In genomic region chr1:1373493-1374067, GRCh38 we compare ENCODE assay signal across 9 cellular contexts. TPM values are rescaled to one million over a fixed set of nuclear protein-coding genes. Genes with fewer than 3 reads are reported as not detected.
DNase-seq lines count a peak whose midpoint lies in the region; ATAC-seq and TF ChIP-seq lines count a peak whose summit lies in the region.
"Had no signal": no experiment of that assay in that cellular context is flagged by ENCODE, and none has a peak within 500 bp of the region (broad histone marks: within the 10 kb centered on the region; RNA-seq: fewer than 3 reads in every experiment).

No MANE protein-coding gene starts in this region.

- H3K4me3 ChIP-seq in mammary epithelial cell (replicated peaks in 1 of 3; ENCODE audit: insufficient read depth in 1 of 3, low read depth in 2 of 3, low read length in 3 of 3) (peak overlapping the region; percentile 88 to 95 (median 92)), vagina (peak overlapping the region; percentile 93 to 99)

- H3K9ac ChIP-seq in mammary epithelial cell (ENCODE audit: insufficient read depth, low read length), result peak overlapping the region; percentile 66

- BruUV-seq in mammary epithelial cell (replicated peaks; lab: Mats Ljungman, UMichigan), result no TSS peak

- in situ Hi-C loops in mammary epithelial cell (cut with MboI; ENCODE audit: low sequenced_read_pairs in 2 of 2), result no loop called here

- peak overlapping the region; percentile 99 for H3K4me2 ChIP-seq in mammary epithelial cell (ENCODE audit: insufficient read depth, low read depth, low read length)

- peak overlapping the region; percentile 78 for H3K27ac Mint-ChIP-seq in stimulated activated naive CD8-positive, alpha-beta T cell treated with anti-CD3 and anti-CD28 coated beads, Interleukin-15, Interleukin-2, amounts not matched to agents 100 ng/mL and 50 ng/mL, for 24 hours
- no peak overlapping the region for H3K27ac Mint-ChIP-seq in mesothelial cell of epicardium

- H3K9me3 Mint-ChIP-seq in stimulated activated naive CD8-positive, alpha-beta T cell treated with anti-CD3 and anti-CD28 coated beads, Interleukin-15, Interleukin-2, amounts not matched to agents 100 ng/mL and 50 ng/mL, for 24 hours, result no peaks in the 10 kb centered on the region
- no peaks in the 10 kb centered on the region for H3K9me3 Mint-ChIP-seq in mesothelial cell of epicardium

- H3K79me2 ChIP-seq in mammary epithelial cell (ENCODE audit: insufficient read depth, low read length), result peaks cover 38% of the 10 kb centered on the region

- no peaks in the 10 kb centered on the region for H3K27me3 Mint-ChIP-seq in stimulated activated naive CD8-positive, alpha-beta T cell treated with anti-CD3 and anti-CD28 coated beads, Interleukin-15, Interleukin-2, amounts not matched to agents 100 ng/mL and 50 ng/mL, for 24 hours
- H3K27me3 Mint-ChIP-seq in mesothelial cell of epicardium (ENCODE audit: low read depth), result no peaks in the 10 kb centered on the region

- peak overlapping the region; percentile 89 for H3K4me3 Mint-ChIP-seq in stimulated activated naive CD8-positive, alpha-beta T cell treated with anti-CD3 and anti-CD28 coated beads, Interleukin-15, Interleukin-2, amounts not matched to agents 100 ng/mL and 50 ng/mL, for 24 hours
- peak overlapping the region; percentile 83 for H3K4me3 Mint-ChIP-seq in mesothelial cell of epicardium

- H3K9me3 ChIP-seq in mammary epithelial cell (replicated peaks; ENCODE audit: insufficient read depth, low read length) (no peaks in the 10 kb centered on the region), vagina (no peaks in the 10 kb centered on the region)

- no peaks in the 10 kb centered on the region for H3K27me3 ChIP-seq in mammary epithelial cell (ENCODE audit: insufficient read depth, low read length)
- no peaks in the 10 kb centered on the region for H3K27me3 ChIP-seq in vagina

- dilution Hi-C loops in mammary epithelial cell (cut with HindIII; ENCODE audit: low sequenced_read_pairs), result loop anchor here (5.0 to 10.0 kb wide), 17 partner anchors 64 to 511 kb away; partner anchors contain the start of genes CDK11B, HES4, MIB2 and PLEKHN1

- DNase-seq in stimulated activated naive CD8-positive, alpha-beta T cell treated with anti-CD3 and anti-CD28 coated beads, Interleukin-15, Interleukin-2, amounts not matched to agents 100 U/mL and 50 U/mL, for 24 hours, result no peak
- no peak for DNase-seq in mammary epithelial cell
- DNase-seq in mesothelial cell of epicardium (ENCODE audit: low spot score in 2 of 2, unreplicated experiment in 2 of 2), result no peak
- DNase-seq in vagina (ENCODE audit: extremely low spot score in 2 of 2), result no peak
- no peak for DNase-seq in NCI-H345 treated with DMSO at 0.1 percent for 48 hours (lab: John Stamatoyannopoulos, UW; ENCODE audit: unreplicated experiment)
- DNase-seq in NCI-H1417 treated with DMSO at 0.1 percent for 48 hours (lab: John Stamatoyannopoulos, UW), result no peak

- H3K36me3 Mint-ChIP-seq in stimulated activated naive CD8-positive, alpha-beta T cell treated with anti-CD3 and anti-CD28 coated beads, Interleukin-15, Interleukin-2, amounts not matched to agents 100 ng/mL and 50 ng/mL, for 24 hours (ENCODE audit: low read depth), result peaks cover 13% of the 10 kb centered on the region
- H3K36me3 Mint-ChIP-seq in mesothelial cell of epicardium, result no peaks in the 10 kb centered on the region

- H2AFZ ChIP-seq in mammary epithelial cell (ENCODE audit: low read depth, low read length), result no peak overlapping the region

- no peaks in the 10 kb centered on the region for H4K20me1 ChIP-seq in mammary epithelial cell (ENCODE audit: insufficient read depth, low read length)

- no peak for ATAC-seq in stimulated activated naive CD8-positive, alpha-beta T cell treated with anti-CD3 and anti-CD28 coated beads, Interleukin-15, Interleukin-2, amounts not matched to agents 100 U/mL and 50 U/mL, for 24 hours
- ATAC-seq in HG02885 (IDR thresholded peaks at IDR 0.05; ENCODE audit: poor library complexity, unreplicated experiment), result no peak

- H3K4me1 ChIP-seq in mammary epithelial cell (ENCODE audit: insufficient read depth, low read length) (peaks cover 27% of the 10 kb centered on the region), vagina (peaks cover 40% of the 10 kb centered on the region)

- CTCF ChIA-PET in mammary epithelial cell (lab: Charles Lee; ENCODE audit: low non-redundant PET), result no interaction called here

- TF ChIP-seq POLR2A in vagina (IDR thresholded peaks at IDR 0.05), result no peak

- WGBS in mammary epithelial cell (ENCODE audit: low coverage, missing lambda C conversion rate), result 68% methylated on average over 24 of the region's 26 CpGs

- no peak for TF ChIP-seq CTCF in mammary epithelial cell (conservative IDR thresholded peaks at IDR 0.05 in 1 of 2, IDR thresholded peaks at IDR 0.05 in 1 of 2; ENCODE audit: extremely low read depth in 1 of 2, insufficient read depth in 1 of 2, low read depth in 1 of 2, low read length in 2 of 2)
- TF ChIP-seq CTCF in mesothelial cell of epicardium (IDR thresholded peaks at IDR 0.05; ENCODE audit: unreplicated experiment), result no peak
- no peak for TF ChIP-seq CTCF in vagina (IDR thresholded peaks at IDR 0.05)

- intact Hi-C loops in mammary epithelial cell (cut with micrococcal nuclease) (loop anchor here (2.0 to 10.0 kb wide), 2 partner anchors 67 to 131 kb away; no protein-coding TSS in a partner anchor), vagina (cut with DNase I) (loop anchor here (2.0 kb wide), 1 partner anchor 25 kb away; the partner anchor contains the start of gene CCNL2)

- H3K4me1 Mint-ChIP-seq in stimulated activated naive CD8-positive, alpha-beta T cell treated with anti-CD3 and anti-CD28 coated beads, Interleukin-15, Interleukin-2, amounts not matched to agents 100 ng/mL and 50 ng/mL, for 24 hours (ENCODE audit: low read depth), result peaks cover 39% of the 10 kb centered on the region
- H3K4me1 Mint-ChIP-seq in mesothelial cell of epicardium, result peaks cover 14% of the 10 kb centered on the region

- H3K36me3 ChIP-seq in mammary epithelial cell (ENCODE audit: insufficient read depth, low read length), result no peaks in the 10 kb centered on the region
- H3K36me3 ChIP-seq in vagina, result peaks cover 0 to 9% of the 10 kb centered on the region in 2 donors

- H3K27ac ChIP-seq in mammary epithelial cell (ENCODE audit: insufficient read depth, low read depth, low read length) (no peak overlapping the region), vagina (peak overlapping the region; percentile 93)

RNA-seq across cellular contexts. Expression of gene AURKAIP1, which starts 1.4 kb away (rescaled TPM):
- total RNA-seq in mammary epithelial cell (100 to 1,000 TPM in 1 of 2 donors, 10 to 100 TPM in 1; 85.0 to 167 TPM), mesothelial cell of epicardium (75.5 to 78.6 TPM (median 78.3 TPM) in 3 replicates), vagina (94.5 TPM)
- polyA plus RNA-seq in mammary epithelial cell, result 125 TPM
- 47.4 TPM for polyA minus RNA-seq in mammary epithelial cell

RNA-seq across cellular contexts. Expression of gene MXRA8, which starts 15.2 kb away (rescaled TPM):
- total RNA-seq in mammary epithelial cell (1 to 10 TPM in 1 of 2 donors, not detected in 1; 6.2 TPM), mesothelial cell of epicardium (157 to 163 TPM (median 161 TPM) in 3 replicates), vagina (136 TPM)
- 0.09 TPM for polyA plus RNA-seq in mammary epithelial cell
- not detected for polyA minus RNA-seq in mammary epithelial cell
- total RNA-seq: SK-MEL-5 had no signal

RNA-seq across cellular contexts. Expression of gene DVL1, which starts 24.4 kb away (rescaled TPM):
- total RNA-seq in mammary epithelial cell (100 to 1,000 TPM in 1 of 2 donors, 10 to 100 TPM in 1; 62.0 to 109 TPM), mesothelial cell of epicardium (54.5 to 58.5 TPM (median 54.7 TPM) in 3 replicates), vagina (72.4 TPM)
- 37.4 TPM for polyA plus RNA-seq in mammary epithelial cell
- polyA minus RNA-seq in mammary epithelial cell, result 20.1 TPM

RNA-seq across cellular contexts. Expression of gene CCNL2, which starts 25.6 kb away (rescaled TPM):
- total RNA-seq in mammary epithelial cell (100 to 1,000 TPM; 103 to 140 TPM), mesothelial cell of epicardium (396 to 423 TPM (median 405 TPM) in 3 replicates), vagina (319 TPM)
- 64.9 TPM for polyA plus RNA-seq in mammary epithelial cell
- polyA minus RNA-seq in mammary epithelial cell, result 21.9 TPM

RNA-seq across cellular contexts. Expression of gene MRPL20, which starts 33.5 kb away (rescaled TPM):
- 100 to 1,000 TPM in 1 of 2 donors, 10 to 100 TPM in 1; 56.7 to 115 TPM for total RNA-seq in mammary epithelial cell
- 157 TPM for polyA plus RNA-seq in mammary epithelial cell
- polyA minus RNA-seq in mammary epithelial cell, result 119 TPM
- 87.9 to 98.2 TPM (median 94.7 TPM) in 3 replicates for total RNA-seq in mesothelial cell of epicardium
- total RNA-seq in vagina, result 84.2 TPM

Comparison
In these comparisons a context has a peak if more than half of its experiments do, and no peak if none do; other contexts are left out.
1. RNA of gene MXRA8, which starts 15.2 kb away (total RNA-seq): 157 to 163 TPM in mesothelial cell of epicardium and 136 TPM in vagina (single experiment); 6.2 TPM in mammary epithelial cell; every median in the first group is over 10 times any median in the second.